8 cellular contexts compared by ENCODE assay signal in genomic region chr2:23380562-23381065, GRCh38. TPM values are rescaled to one million over a fixed set of nuclear protein-coding genes. Genes with fewer than 3 reads are reported as not detected.
DNase-seq lines count a peak whose midpoint lies in the region; ATAC-seq and TF ChIP-seq lines count a peak whose summit lies in the region.

No MANE protein-coding gene starts in this region.

- no peak overlapping the region for H3K56ac ChIP-seq in mesendoderm (ENCODE audit: low read length)

- H3K36me3 ChIP-seq in BLaER1 treated with 17β-estradiol and CSF1 and Interleukin-3, amounts not matched to agents 10 nM and 100 nM, result no peaks in the 10 kb centered on the region
- H3K36me3 ChIP-seq in mesendoderm (ENCODE audit: control insufficient read depth, insufficient read depth, low read length), result no peaks in the 10 kb centered on the region
- H3K36me3 ChIP-seq in sigmoid colon, result no peaks in the 10 kb centered on the region

- H3K27me3 ChIP-seq in BLaER1 treated with 17β-estradiol and CSF1 and Interleukin-3, amounts not matched to agents 10 nM and 100 nM, result peaks cover 32 to 46% (median 37%) of the 10 kb centered on the region in 11 experiments
- H3K27me3 ChIP-seq in mesendoderm (ENCODE audit: insufficient read depth, low read length, poor library complexity) (no peaks in the 10 kb centered on the region), sigmoid colon (no peaks in the 10 kb centered on the region)

- no peaks in the 10 kb centered on the region for H3K9me3 Mint-ChIP-seq in mesothelial cell of epicardium

- H3K79me1 ChIP-seq in mesendoderm (ENCODE audit: low read length), result no peaks in the 10 kb centered on the region

- H3K27me3 Mint-ChIP-seq in mesothelial cell of epicardium (ENCODE audit: low read depth), result peaks cover 28% of the 10 kb centered on the region

- TF ChIP-seq CTCF in mesothelial cell of epicardium (IDR thresholded peaks at IDR 0.05; ENCODE audit: unreplicated experiment) (no peak), sigmoid colon (IDR thresholded peaks at IDR 0.05) (no peak)

- H4K20me1 ChIP-seq in BLaER1 treated with 17β-estradiol and CSF1 and Interleukin-3, amounts not matched to agents 10 nM and 100 nM, result peaks cover 0 to 23% (median 3%) of the 10 kb centered on the region in 11 experiments; a peak in 15 of 22 replicates

- no peak overlapping the region for H3K18ac ChIP-seq in mesendoderm (ENCODE audit: low read length)

- intact Hi-C loops in sigmoid colon (cut with DNase I), result loop anchor here (5.0 to 10.0 kb wide), 2 partner anchors 282 to 544 kb away; partner anchors contain the start of gene ATAD2B

- peak overlapping the region in 1 of 10 experiments; percentile 40; a peak in 1 of 20 replicates for H3K4me3 ChIP-seq in BLaER1 treated with 17β-estradiol and CSF1 and Interleukin-3, amounts not matched to agents 10 nM and 100 nM
- H3K4me3 ChIP-seq in mesendoderm (ENCODE audit: low read length) (no peak overlapping the region), sigmoid colon (no peak overlapping the region)

- TF ChIP-seq EP300 in sigmoid colon (IDR thresholded peaks at IDR 0.05), result no peak

- no peaks in the 10 kb centered on the region for H3K79me2 ChIP-seq in mesendoderm (ENCODE audit: control insufficient read depth, insufficient read depth, low read length)

- H2AK5ac ChIP-seq in mesendoderm (ENCODE audit: low read length), result no peak overlapping the region

- no peak overlapping the region for H4K5ac ChIP-seq in mesendoderm (ENCODE audit: low read length)

- H3K23ac ChIP-seq in mesendoderm (ENCODE audit: low read length), result no peak overlapping the region

- TF ChIP-seq POLR2A in sigmoid colon (IDR thresholded peaks at IDR 0.05), result no peak

- WGBS in mesendoderm (ENCODE audit: extremely low coverage, insufficient coverage, low lambda C conversion rate), result no CpG with 5 or more reads among the region's 4 CpGs
- 17 to 25% methylated on average over 4 of the region's 4 CpGs for WGBS in sigmoid colon, 2 donors

- H3K27ac ChIP-seq in BLaER1 treated with 17β-estradiol and CSF1 and Interleukin-3, amounts not matched to agents 10 nM and 100 nM, result peak overlapping the region in 9 of 11 experiments; percentile 48 to 78 (median 69); a peak in 18 of 22 replicates
- H3K27ac ChIP-seq in mesendoderm (ENCODE audit: low read depth, low read length) (no peak overlapping the region), sigmoid colon (no peak overlapping the region)

- H2BK5ac ChIP-seq in mesendoderm (ENCODE audit: low read length), result no peak overlapping the region

- no peak overlapping the region for H4K8ac ChIP-seq in mesendoderm (ENCODE audit: low read depth, low read length)

- peaks cover 8% of the 10 kb centered on the region for H3K4me1 Mint-ChIP-seq in mesothelial cell of epicardium

- H3K9me3 ChIP-seq in BLaER1 treated with 17β-estradiol and CSF1 and Interleukin-3, amounts not matched to agents 10 nM and 100 nM (replicated peaks in 1 of 11), result no peaks in the 10 kb centered on the region
- H3K9me3 ChIP-seq in sigmoid colon, result no peaks in the 10 kb centered on the region

- H3K27ac Mint-ChIP-seq in mesothelial cell of epicardium, result no peak overlapping the region

- H3K36me3 Mint-ChIP-seq in mesothelial cell of epicardium, result no peaks in the 10 kb centered on the region

- H3K4me1 ChIP-seq in BLaER1 treated with 17β-estradiol and CSF1 and Interleukin-3, amounts not matched to agents 10 nM and 100 nM, result peaks cover 16 to 31% (median 22%) of the 10 kb centered on the region in 10 experiments
- no peaks in the 10 kb centered on the region for H3K4me1 ChIP-seq in mesendoderm (ENCODE audit: control insufficient read depth, low read depth, low read length)
- H3K4me1 ChIP-seq in sigmoid colon, result peaks cover 0 to 8% (median 3%) of the 10 kb centered on the region in 4 donors

- no peak overlapping the region for H3K4ac ChIP-seq in mesendoderm (ENCODE audit: low read depth, low read length)

- H3K4me3 Mint-ChIP-seq in mesothelial cell of epicardium, result no peak overlapping the region

- peak overlapping the region; percentile 61 to 84 (median 72) for H3K4me2 ChIP-seq in BLaER1 treated with 17β-estradiol and CSF1 and Interleukin-3, amounts not matched to agents 10 nM and 100 nM
- no peak overlapping the region for H3K4me2 ChIP-seq in mesendoderm (ENCODE audit: low read length)

- DNase-seq in HK-2 (ENCODE audit: unreplicated experiment) (peak; percentile 53), activated T-cell treated with anti-CD3 and anti-CD28 coated beads for 24 hours (ENCODE audit: low read depth) (peak; percentile 24), mesendoderm (peak; percentile 42), mesothelial cell of epicardium (ENCODE audit: low spot score in 2 of 2, unreplicated experiment in 2 of 2) (no peak), sigmoid colon (no peak), SK-N-DZ (ENCODE audit: low spot score) (no peak)

- ATAC-seq in GM19455 (IDR thresholded peaks at IDR 0.05; ENCODE audit: unreplicated experiment), result peak; percentile 31

- no peak overlapping the region for H2BK15ac ChIP-seq in mesendoderm (replicated peaks; ENCODE audit: low read depth)

- H3K9ac ChIP-seq in BLaER1 treated with 17β-estradiol and CSF1 and Interleukin-3, amounts not matched to agents 10 nM and 100 nM, result peak overlapping the region in 3 of 11 experiments; percentile 43 to 55 (median 51); a peak in 6 of 22 replicates
- H3K9ac ChIP-seq in mesendoderm (ENCODE audit: low read length), result no peak overlapping the region

- H2BK120ac ChIP-seq in mesendoderm (ENCODE audit: low read depth, low read length), result no peak overlapping the region

RNA-seq across cellular contexts. Expression of gene KLHL29, which starts 4.4 kb away (rescaled TPM):
- 1.7 TPM for polyA plus RNA-seq in mesendoderm (2013, experiment 1 of 2)
- 1.6 TPM for polyA plus RNA-seq in mesendoderm (2013, experiment 2 of 2)
- total RNA-seq in mesothelial cell of epicardium (27.4 to 30.2 TPM (median 28.3 TPM) in 3 replicates), sigmoid colon (10 to 100 TPM in 2 of 4 donors, 1 to 10 TPM in 2; 6.3 to 25.5 (median 13.9) TPM)
- 1 to 10 TPM in 1 of 3 donors, under 1 TPM in 2; 0.46 to 3.8 (median 0.60) TPM for polyA plus RNA-seq in sigmoid colon
- 7.1 and 7.6 TPM in 2 replicates for polyA plus RNA-seq in SK-N-DZ (2014; cell fraction: cytosol; rRNA removed)
- 8.7 and 13.2 TPM in 2 replicates for polyA plus RNA-seq in SK-N-DZ (2014; cell fraction: nucleus; rRNA removed)

Comparison
In these comparisons a context has a peak if more than half of its experiments do, and no peak if none do; other contexts are left out.
1. H3K27ac ChIP-seq: peak in BLaER1 treated with 17β-estradiol and CSF1 and Interleukin-3, amounts not matched to agents 10 nM and 100 nM (9 of 11); none in mesendoderm (single experiment) and sigmoid colon (0 of 4).
2. DNase-seq: peak in HK-2 (single experiment), activated T-cell treated with anti-CD3 and anti-CD28 coated beads for 24 hours (single experiment) and mesendoderm (single experiment); none in mesothelial cell of epicardium (0 of 2), sigmoid colon (single experiment) and SK-N-DZ (single experiment).